1 cellular context compared by ENCODE assay signal in the genomic region with DNA sequence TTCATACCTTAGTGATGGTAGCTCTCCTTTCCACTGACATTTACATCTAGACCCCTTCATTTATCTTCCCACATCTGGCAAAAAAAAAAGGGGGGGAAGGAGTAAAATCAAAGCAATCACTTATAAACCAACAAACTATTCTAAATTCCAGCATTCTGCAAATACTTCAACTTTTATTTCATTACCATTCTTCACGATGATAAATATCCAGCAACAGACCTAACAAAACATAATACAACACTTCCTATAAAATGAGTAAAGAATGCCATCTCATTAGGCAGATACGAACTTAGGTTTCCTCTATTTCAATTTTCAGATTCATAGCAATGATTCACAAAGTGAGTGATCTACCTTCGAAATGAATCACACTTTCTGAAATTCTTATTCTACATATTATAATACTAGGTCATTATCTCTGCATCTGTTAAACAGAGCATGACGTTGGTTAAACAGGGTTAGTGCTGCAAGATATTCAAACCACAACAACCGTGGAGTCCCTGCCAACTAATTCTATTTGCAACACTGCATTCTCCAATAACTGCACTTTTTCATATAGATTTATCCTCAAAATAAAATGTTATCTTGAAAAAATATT.
TF ChIP-seq lines count a peak whose summit lies in the region.

A gene with protein sequence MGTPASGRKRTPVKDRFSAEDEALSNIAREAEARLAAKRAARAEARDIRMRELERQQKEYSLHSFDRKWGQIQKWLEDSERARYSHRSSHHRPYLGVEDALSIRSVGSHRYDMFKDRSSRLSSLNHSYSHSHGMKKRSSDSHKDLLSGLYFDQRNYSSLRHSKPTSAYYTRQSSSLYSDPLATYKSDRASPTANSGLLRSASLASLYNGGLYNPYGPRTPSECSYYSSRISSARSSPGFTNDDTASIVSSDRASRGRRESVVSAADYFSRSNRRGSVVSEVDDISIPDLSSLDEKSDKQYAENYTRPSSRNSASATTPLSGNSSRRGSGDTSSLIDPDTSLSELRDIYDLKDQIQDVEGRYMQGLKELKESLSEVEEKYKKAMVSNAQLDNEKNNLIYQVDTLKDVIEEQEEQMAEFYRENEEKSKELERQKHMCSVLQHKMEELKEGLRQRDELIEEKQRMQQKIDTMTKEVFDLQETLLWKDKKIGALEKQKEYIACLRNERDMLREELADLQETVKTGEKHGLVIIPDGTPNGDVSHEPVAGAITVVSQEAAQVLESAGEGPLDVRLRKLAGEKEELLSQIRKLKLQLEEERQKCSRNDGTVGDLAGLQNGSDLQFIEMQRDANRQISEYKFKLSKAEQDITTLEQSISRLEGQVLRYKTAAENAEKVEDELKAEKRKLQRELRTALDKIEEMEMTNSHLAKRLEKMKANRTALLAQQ (minus strand): TSS at position 51 of the 595 bp plus-strand sequence. CDS start 25,599 bp downstream, outside the sequence.

TF ChIP-seq in GM23338, 12 proteins besides CTCF, POLR2A, EP300 and RAD21 (continued from another document):
- TF ChIP-seq, protein P1, sequence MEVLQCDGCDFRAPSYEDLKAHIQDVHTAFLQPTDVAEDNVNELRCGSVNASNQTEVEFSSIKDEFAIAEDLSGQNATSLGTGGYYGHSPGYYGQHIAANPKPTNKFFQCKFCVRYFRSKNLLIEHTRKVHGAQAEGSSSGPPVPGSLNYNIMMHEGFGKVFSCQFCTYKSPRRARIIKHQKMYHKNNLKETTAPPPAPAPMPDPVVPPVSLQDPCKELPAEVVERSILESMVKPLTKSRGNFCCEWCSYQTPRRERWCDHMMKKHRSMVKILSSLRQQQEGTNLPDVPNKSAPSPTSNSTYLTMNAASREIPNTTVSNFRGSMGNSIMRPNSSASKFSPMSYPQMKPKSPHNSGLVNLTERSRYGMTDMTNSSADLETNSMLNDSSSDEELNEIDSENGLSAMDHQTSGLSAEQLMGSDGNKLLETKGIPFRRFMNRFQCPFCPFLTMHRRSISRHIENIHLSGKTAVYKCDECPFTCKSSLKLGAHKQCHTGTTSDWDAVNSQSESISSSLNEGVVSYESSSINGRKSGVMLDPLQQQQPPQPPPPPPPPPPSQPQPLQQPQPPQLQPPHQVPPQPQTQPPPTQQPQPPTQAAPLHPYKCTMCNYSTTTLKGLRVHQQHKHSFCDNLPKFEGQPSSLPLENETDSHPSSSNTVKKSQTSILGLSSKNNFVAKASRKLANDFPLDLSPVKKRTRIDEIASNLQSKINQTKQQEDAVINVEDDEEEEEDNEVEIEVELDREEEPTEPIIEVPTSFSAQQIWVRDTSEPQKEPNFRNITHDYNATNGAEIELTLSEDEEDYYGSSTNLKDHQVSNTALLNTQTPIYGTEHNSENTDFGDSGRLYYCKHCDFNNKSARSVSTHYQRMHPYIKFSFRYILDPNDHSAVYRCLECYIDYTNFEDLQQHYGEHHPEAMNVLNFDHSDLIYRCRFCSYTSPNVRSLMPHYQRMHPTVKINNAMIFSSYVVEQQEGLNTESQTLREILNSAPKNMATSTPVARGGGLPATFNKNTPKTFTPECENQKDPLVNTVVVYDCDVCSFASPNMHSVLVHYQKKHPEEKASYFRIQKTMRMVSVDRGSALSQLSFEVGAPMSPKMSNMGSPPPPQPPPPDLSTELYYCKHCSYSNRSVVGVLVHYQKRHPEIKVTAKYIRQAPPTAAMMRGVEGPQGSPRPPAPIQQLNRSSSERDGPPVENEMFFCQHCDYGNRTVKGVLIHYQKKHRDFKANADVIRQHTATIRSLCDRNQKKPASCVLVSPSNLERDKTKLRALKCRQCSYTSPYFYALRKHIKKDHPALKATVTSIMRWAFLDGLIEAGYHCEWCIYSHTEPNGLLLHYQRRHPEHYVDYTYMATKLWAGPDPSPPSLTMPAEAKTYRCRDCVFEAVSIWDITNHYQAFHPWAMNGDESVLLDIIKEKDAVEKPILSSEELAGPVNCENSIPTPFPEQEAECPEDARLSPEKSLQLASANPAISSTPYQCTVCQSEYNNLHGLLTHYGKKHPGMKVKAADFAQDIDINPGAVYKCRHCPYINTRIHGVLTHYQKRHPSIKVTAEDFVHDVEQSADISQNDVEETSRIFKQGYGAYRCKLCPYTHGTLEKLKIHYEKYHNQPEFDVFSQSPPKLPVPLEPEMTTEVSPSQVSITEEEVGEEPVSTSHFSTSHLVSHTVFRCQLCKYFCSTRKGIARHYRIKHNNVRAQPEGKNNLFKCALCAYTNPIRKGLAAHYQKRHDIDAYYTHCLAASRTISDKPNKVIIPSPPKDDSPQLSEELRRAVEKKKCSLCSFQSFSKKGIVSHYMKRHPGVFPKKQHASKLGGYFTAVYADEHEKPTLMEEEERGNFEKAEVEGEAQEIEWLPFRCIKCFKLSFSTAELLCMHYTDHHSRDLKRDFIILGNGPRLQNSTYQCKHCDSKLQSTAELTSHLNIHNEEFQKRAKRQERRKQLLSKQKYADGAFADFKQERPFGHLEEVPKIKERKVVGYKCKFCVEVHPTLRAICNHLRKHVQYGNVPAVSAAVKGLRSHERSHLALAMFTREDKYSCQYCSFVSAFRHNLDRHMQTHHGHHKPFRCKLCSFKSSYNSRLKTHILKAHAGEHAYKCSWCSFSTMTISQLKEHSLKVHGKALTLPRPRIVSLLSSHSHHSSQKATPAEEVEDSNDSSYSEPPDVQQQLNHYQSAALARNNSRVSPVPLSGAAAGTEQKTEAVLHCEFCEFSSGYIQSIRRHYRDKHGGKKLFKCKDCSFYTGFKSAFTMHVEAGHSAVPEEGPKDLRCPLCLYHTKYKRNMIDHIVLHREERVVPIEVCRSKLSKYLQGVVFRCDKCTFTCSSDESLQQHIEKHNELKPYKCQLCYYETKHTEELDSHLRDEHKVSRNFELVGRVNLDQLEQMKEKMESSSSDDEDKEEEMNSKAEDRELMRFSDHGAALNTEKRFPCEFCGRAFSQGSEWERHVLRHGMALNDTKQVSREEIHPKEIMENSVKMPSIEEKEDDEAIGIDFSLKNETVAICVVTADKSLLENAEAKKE (CRISPR knock-in tag; IDR thresholded peaks at IDR 0.05) = no peak
- TF ChIP-seq EZH2phosphoT487 (IDR thresholded peaks at IDR 0.05; ENCODE audit: unreplicated experiment) (no peak), ZNF114 (CRISPR knock-in tag; IDR thresholded peaks at IDR 0.05) (no peak)
